In genomic region chr1:3741566-3742438, GRCh38 we compare ENCODE assay signal across 19 cellular contexts. TPM values are rescaled to one million over a fixed set of nuclear protein-coding genes. Genes with fewer than 3 reads are reported as not detected.
DNase-seq lines count a peak whose midpoint lies in the region; ATAC-seq and TF ChIP-seq lines count a peak whose summit lies in the region.
"Had no signal": no experiment of that assay in that cellular context is flagged by ENCODE, and none has a peak within 500 bp of the region (broad histone marks: within the 10 kb centered on the region; RNA-seq: fewer than 3 reads in every experiment).

No MANE protein-coding gene starts in this region.

- H3K27me3 Mint-ChIP-seq in endodermal cell (ENCODE audit: insufficient read depth) (no peaks in the 10 kb centered on the region), neural crest cell (ENCODE audit: low read depth) (no peaks in the 10 kb centered on the region)

- intact Hi-C loops in right cardiac atrium (cut with DNase I) (no loop called here), Right ventricle myocardium inferior (cut with DNase I) (no loop called here), upper lobe of right lung (cut with DNase I) (no loop called here)

- H3K4me3 Mint-ChIP-seq in endodermal cell = no peak overlapping the region
- peak overlapping the region; percentile 39 for H3K4me3 Mint-ChIP-seq in neural crest cell

- H3K4me1 ChIP-seq in right cardiac atrium (ENCODE audit: control insufficient read depth, insufficient read depth, low read length) = peaks cover 13% of the 10 kb centered on the region
- H3K4me1 ChIP-seq in endodermal cell (ENCODE audit: control insufficient read depth, insufficient read depth, low read length) = peaks cover 10% of the 10 kb centered on the region
- H3K4me1 ChIP-seq in upper lobe of right lung = no peaks in the 10 kb centered on the region
- H3K4me1 ChIP-seq: A549 had no signal

- H3K27me3 ChIP-seq in right cardiac atrium (ENCODE audit: control insufficient read depth, insufficient read depth) (no peaks in the 10 kb centered on the region), endodermal cell (ENCODE audit: control insufficient read depth, insufficient read depth, low read length, poor library complexity, severe bottlenecking) (no peaks in the 10 kb centered on the region), upper lobe of right lung (no peaks in the 10 kb centered on the region)
- H3K27me3 ChIP-seq: BLaER1 treated with 17β-estradiol and CSF1 and Interleukin-3, amounts not matched to agents 10 nM and 100 nM had no signal

- 91% methylated on average over 22 of the region's 22 CpGs for WGBS in right cardiac atrium
- WGBS in endodermal cell (ENCODE audit: insufficient coverage in 1 of 2, insufficient read length in 1 of 2), 2 experiments = 94 to 97% methylated on average over 19 to 22 of the region's 22 CpGs

- no peaks in the 10 kb centered on the region for H3K9me3 ChIP-seq in right cardiac atrium (ENCODE audit: control insufficient read depth, low read length)
- H3K9me3 ChIP-seq in endodermal cell (ENCODE audit: control insufficient read depth, low read length) = peaks cover 12% of the 10 kb centered on the region
- H3K9me3 ChIP-seq in upper lobe of right lung = no peaks in the 10 kb centered on the region
- H3K9me3 ChIP-seq: A549; BLaER1 treated with 17β-estradiol and CSF1 and Interleukin-3, amounts not matched to agents 10 nM and 100 nM had no signal

- H3K36me3 ChIP-seq in endodermal cell (ENCODE audit: control insufficient read depth, insufficient read depth, low read length) (peaks cover 57% of the 10 kb centered on the region), upper lobe of right lung (peaks cover 44% of the 10 kb centered on the region)

- no peaks in the 10 kb centered on the region for H3K9me3 Mint-ChIP-seq in endodermal cell
- no peaks in the 10 kb centered on the region for H3K9me3 Mint-ChIP-seq in neural crest cell

- H3K27ac Mint-ChIP-seq in endodermal cell (no peak overlapping the region), neural crest cell (ENCODE audit: unreplicated experiment) (no peak overlapping the region)

- no peak for ATAC-seq in right cardiac atrium
- no peak for ATAC-seq in Right ventricle myocardium inferior
- ATAC-seq in HG03460 (IDR thresholded peaks at IDR 0.05; ENCODE audit: unreplicated experiment) = no peak
- no peak for ATAC-seq in GM18519 (IDR thresholded peaks at IDR 0.05; ENCODE audit: low FRiP score, unreplicated experiment)
- no peak for ATAC-seq in upper lobe of right lung
- ATAC-seq: A549, PC-3 had no signal

- no peak overlapping the region for H3K9ac ChIP-seq in endodermal cell (ENCODE audit: extremely low read depth, low read length, poor library complexity, severe bottlenecking)
- H3K9ac ChIP-seq: BLaER1 treated with 17β-estradiol and CSF1 and Interleukin-3, amounts not matched to agents 10 nM and 100 nM; GM23248; KMS-11 had no signal

- no peak for TF ChIP-seq CTCF in endodermal cell (conservative IDR thresholded peaks at IDR 0.05)
- TF ChIP-seq CTCF in neural crest cell (conservative IDR thresholded peaks at IDR 0.05) = no peak
- TF ChIP-seq CTCF in upper lobe of right lung (IDR thresholded peaks at IDR 0.05) = no peak

- H3K4me1 Mint-ChIP-seq in endodermal cell (peaks cover 17% of the 10 kb centered on the region), neural crest cell (peaks cover 21% of the 10 kb centered on the region)

- H3K36me3 Mint-ChIP-seq in endodermal cell (ENCODE audit: low read depth) = peaks cover 48% of the 10 kb centered on the region
- no peaks in the 10 kb centered on the region for H3K36me3 Mint-ChIP-seq in neural crest cell (ENCODE audit: low read depth)

- DNase-seq in right cardiac atrium (peak in 2 of 3 donors; percentile 38 to 44), Right ventricle myocardium inferior (ENCODE audit: missing footprints) (no peak), endodermal cell (peak; percentile 34), neural crest cell (ENCODE audit: low read depth, low spot score) (no peak), dermis blood vessel endothelial cell (no peak), upper lobe of right lung (no peak)
- DNase-seq: DND-41, NCI-H1436, NCI-H2029 treated with DMSO at 0.1 percent for 48 hours, NCI-H510A, NCI-H82, PC-3 had no signal

- H3K4me3 ChIP-seq in right cardiac atrium (ENCODE audit: low read length) (no peak overlapping the region), endodermal cell (ENCODE audit: low read length) (no peak overlapping the region), upper lobe of right lung (no peak overlapping the region)
- H3K4me3 ChIP-seq: A549; BLaER1 treated with 17β-estradiol and CSF1 and Interleukin-3, amounts not matched to agents 10 nM and 100 nM; GM23248 had no signal

- H3K27ac ChIP-seq in right cardiac atrium (ENCODE audit: low read length) (no peak overlapping the region), endodermal cell (ENCODE audit: low read depth, low read length) (no peak overlapping the region), upper lobe of right lung (no peak overlapping the region)
- H3K27ac ChIP-seq: A549; BLaER1 treated with 17β-estradiol and CSF1 and Interleukin-3, amounts not matched to agents 10 nM and 100 nM; GM23248; KMS-11 had no signal

RNA-seq across cellular contexts. Expression of gene CCDC27, which starts 10.4 kb away (rescaled TPM):
- under 1 TPM in 2 of 4 donors, not detected in 2; 0.09 to 0.14 TPM for total RNA-seq in right cardiac atrium
- not detected for polyA plus RNA-seq in right cardiac atrium
- total RNA-seq in Right ventricle myocardium inferior = not detected
- not detected for total RNA-seq in endodermal cell
- not detected for polyA plus RNA-seq in endodermal cell (2013, experiment 1 of 2)
- not detected for polyA plus RNA-seq in endodermal cell (2013, experiment 2 of 2)
- total RNA-seq in neural crest cell = not detected in 2 replicates
- total RNA-seq in dermis blood vessel endothelial cell = not detected in 2 replicates
- total RNA-seq in upper lobe of right lung = not detected
- total RNA-seq: GM23248, M059J, PC-3 had no signal
- polyA plus RNA-seq: A549, GM23248 had no signal

RNA-seq across cellular contexts. Expression of gene SMIM1, which starts 30.7 kb away (rescaled TPM):
- total RNA-seq in right cardiac atrium (100 to 1,000 TPM in 2 of 4 donors, 10 to 100 TPM in 2; 44.2 to 120 (median 95.0) TPM), Right ventricle myocardium inferior (13.0 TPM), endodermal cell (10 to 100 TPM; 11.1 to 15.0 TPM), neural crest cell (3.8 and 4.7 TPM in 2 replicates), dermis blood vessel endothelial cell (0.56 and 1.5 TPM in 2 replicates), upper lobe of right lung (9.3 TPM)
- polyA plus RNA-seq in right cardiac atrium = 243 TPM
- polyA plus RNA-seq in endodermal cell (2013, experiment 1 of 2) = 8.3 TPM
- 6.1 TPM for polyA plus RNA-seq in endodermal cell (2013, experiment 2 of 2)
- total RNA-seq: GM23248, M059J had no signal
- polyA plus RNA-seq: GM23248 had no signal

RNA-seq across cellular contexts. Expression of gene LRRC47, which starts 54.5 kb away (rescaled TPM):
- 10 to 100 TPM; 46.8 to 60.3 (median 54.2) TPM for total RNA-seq in right cardiac atrium
- 23.3 TPM for polyA plus RNA-seq in right cardiac atrium
- 54.5 TPM for total RNA-seq in Right ventricle myocardium inferior
- total RNA-seq in endodermal cell = 10 to 100 TPM; 49.9 to 59.7 TPM
- polyA plus RNA-seq in endodermal cell (2013, experiment 1 of 2) = 33.6 TPM
- polyA plus RNA-seq in endodermal cell (2013, experiment 2 of 2) = 31.0 TPM
- total RNA-seq in neural crest cell = 57.9 and 59.6 TPM in 2 replicates
- 42.2 and 50.9 TPM in 2 replicates for total RNA-seq in dermis blood vessel endothelial cell
- 34.2 TPM for total RNA-seq in upper lobe of right lung

Comparison
In these comparisons a context has a peak if more than half of its experiments do, and no peak if none do; other contexts are left out.
1. DNase-seq: peak in right cardiac atrium (2 of 3) and endodermal cell (single experiment); none in Right ventricle myocardium inferior (single experiment), neural crest cell (single experiment), dermis blood vessel endothelial cell (single experiment) and upper lobe of right lung (single experiment).